23 cellular contexts compared by ENCODE assay signal in the genomic region with DNA sequence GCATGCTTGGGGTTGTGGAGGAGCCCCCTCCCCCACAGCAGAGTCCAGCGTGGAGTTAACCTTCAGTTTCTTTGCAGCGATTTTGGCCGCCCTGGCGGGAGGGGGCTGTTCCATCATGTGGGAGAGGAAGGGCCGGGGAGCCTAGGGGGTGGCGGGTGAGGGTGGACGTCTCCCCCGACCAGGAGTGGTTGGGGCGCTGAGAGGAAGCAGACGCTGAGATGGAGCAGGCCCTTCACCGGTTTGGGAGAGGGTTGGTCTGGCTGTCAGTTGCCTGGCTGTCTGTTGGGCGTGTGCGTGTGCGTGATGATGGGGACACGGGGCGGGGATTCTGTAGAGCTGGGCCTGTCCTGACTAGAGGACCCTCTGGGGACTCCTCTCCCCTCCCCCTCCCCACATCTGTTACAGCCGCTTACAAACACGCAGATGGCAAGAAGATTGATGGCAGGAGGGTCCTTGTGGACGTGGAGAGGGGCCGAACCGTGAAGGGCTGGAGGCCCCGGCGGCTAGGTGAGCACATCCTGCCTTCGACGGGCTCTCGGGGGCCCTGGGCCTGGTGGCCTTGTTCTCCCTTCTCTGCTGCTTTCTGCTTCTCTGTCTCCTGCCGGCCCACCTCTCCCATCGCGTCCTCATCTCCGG. TPM values are rescaled to one million over a fixed set of nuclear protein-coding genes. Genes with fewer than 3 reads are reported as not detected.
DNase-seq lines count a peak whose midpoint lies in the region; ATAC-seq, FAIRE-seq and TF ChIP-seq lines count a peak whose summit lies in the region.
"Had no signal": no experiment of that assay in that cellular context is flagged by ENCODE, and none has a peak within 500 bp of the region (broad histone marks: within the 10 kb centered on the region; RNA-seq: fewer than 3 reads in every experiment).

No MANE protein-coding gene starts in this region.

- no peak overlapping the region for H3K4me3 Mint-ChIP-seq in astrocyte (ENCODE audit: unreplicated experiment)
- H3K4me3 Mint-ChIP-seq: activated CD8-positive, alpha-beta T cell treated with anti-CD3 and anti-CD28 coated beads, Interleukin-2, amount 10 ng/mL, durations not matched to agents 7 days and 5 days; CD4-positive, CD25-positive, alpha-beta regulatory T cell; T-helper 1 cell treated with Interleukin-12 subunit alpha and Interleukin-12 subunit beta and Interleukin-4 antibody, amounts not matched to agents 30 μg/mL and 1 μg/mL, for 36 hours had no signal

- DNase-seq in DMS 273 (lab: John Stamatoyannopoulos, UW; ENCODE audit: unreplicated experiment) (peak; percentile 85), DMS 273 treated with DMSO at 0.1 percent for 48 hours (lab: John Stamatoyannopoulos, UW) (no peak), NCI-H1694 (lab: John Stamatoyannopoulos, UW) (peak; percentile 92), astrocyte (ENCODE audit: low read depth) (no peak), osteoblast (ENCODE audit: insufficient read length, low spot score, missing footprints) (peak; percentile 69), cerebellum (ENCODE audit: low spot score) (no peak)
- DNase-seq: 8988T; activated CD8-positive, alpha-beta T cell treated with anti-CD3 and anti-CD28 coated beads, Interleukin-2, amount 10 ng/mL, durations not matched to agents 7 days and 5 days; CD4-positive, CD25-positive, alpha-beta regulatory T cell; DND-41; effector CD8-positive, alpha-beta T cell; left ventricle myocardium inferior; MM.1S; NCI-H446; small intestine; stimulated activated CD4-positive, alpha-beta T cell treated with anti-CD3 and anti-CD28 coated beads, Interleukin-4, amount 100 ng/mL, for 24 hours had no signal

- no peak for FAIRE-seq in astrocyte (lab: Jason Lieb, UNC)
- FAIRE-seq: small intestine had no signal

- no peaks in the 10 kb centered on the region for H3K4me1 ChIP-seq in astrocyte (ENCODE audit: insufficient read depth, low read length)
- H3K4me1 ChIP-seq in osteoblast (ENCODE audit: insufficient read depth, low read length) = no peaks in the 10 kb centered on the region
- H3K4me1 ChIP-seq: left ventricle myocardium inferior had no signal

- TF ChIP-seq CTCF in astrocyte (IDR thresholded peaks at IDR 0.05; ENCODE audit: insufficient read depth, low read depth, low read length) = no peak
- no peak for TF ChIP-seq CTCF in osteoblast (IDR thresholded peaks at IDR 0.05; ENCODE audit: extremely low read depth, low read depth, low read length)

- H4K20me1 ChIP-seq in astrocyte (ENCODE audit: insufficient read depth, low read length) = peaks cover 84% of the 10 kb centered on the region
- H4K20me1 ChIP-seq in osteoblast (ENCODE audit: insufficient read depth, low read length) = peaks cover 52% of the 10 kb centered on the region

- H3K36me3 ChIP-seq in astrocyte (ENCODE audit: insufficient read depth, low read length) (peaks cover 34% of the 10 kb centered on the region), osteoblast (ENCODE audit: insufficient read depth, low read length) (peaks cover 80% of the 10 kb centered on the region)

- H3K36me3 Mint-ChIP-seq in astrocyte (ENCODE audit: low read depth, unreplicated experiment) = peaks cover 31% of the 10 kb centered on the region

- H3K27me3 ChIP-seq in astrocyte (ENCODE audit: insufficient read depth, low read length) = no peaks in the 10 kb centered on the region
- no peaks in the 10 kb centered on the region for H3K27me3 ChIP-seq in osteoblast (ENCODE audit: insufficient read depth, low read length)

- H3K79me2 ChIP-seq in astrocyte (ENCODE audit: insufficient read depth, low read length) (peaks cover 33% of the 10 kb centered on the region), osteoblast (ENCODE audit: insufficient read depth, low read length) (peaks cover 41% of the 10 kb centered on the region)

- H2AFZ ChIP-seq in astrocyte (ENCODE audit: low read depth, low read length) = no peak overlapping the region
- no peak overlapping the region for H2AFZ ChIP-seq in osteoblast (ENCODE audit: low read length)

- peak overlapping the region; percentile 81 for H3K27ac Mint-ChIP-seq in astrocyte (ENCODE audit: unreplicated experiment)
- H3K27ac Mint-ChIP-seq: activated CD8-positive, alpha-beta T cell treated with anti-CD3 and anti-CD28 coated beads, Interleukin-2, amount 10 ng/mL, durations not matched to agents 7 days and 5 days; T-helper 1 cell treated with Interleukin-12 subunit alpha and Interleukin-12 subunit beta and Interleukin-4 antibody, amounts not matched to agents 30 μg/mL and 1 μg/mL, for 36 hours had no signal

- no peak overlapping the region for H3K4me2 ChIP-seq in astrocyte (ENCODE audit: low read length)
- no peak overlapping the region for H3K4me2 ChIP-seq in osteoblast (ENCODE audit: insufficient read depth, low read length)

- no peak for ATAC-seq in GM18868 (IDR thresholded peaks at IDR 0.05; ENCODE audit: unreplicated experiment)
- ATAC-seq in GM21526 (IDR thresholded peaks at IDR 0.05; ENCODE audit: low FRiP score, unreplicated experiment) = no peak
- ATAC-seq: activated CD8-positive, alpha-beta T cell treated with anti-CD3 and anti-CD28 coated beads, Interleukin-2, amount 10 ng/mL, durations not matched to agents 7 days and 5 days had no signal

- H3K9me3 Mint-ChIP-seq in astrocyte (ENCODE audit: unreplicated experiment) = no peaks in the 10 kb centered on the region
- H3K9me3 Mint-ChIP-seq: CD4-positive, CD25-positive, alpha-beta regulatory T cell; IgD-negative memory B cell; T-helper 1 cell treated with Interleukin-12 subunit alpha and Interleukin-12 subunit beta and Interleukin-4 antibody, amounts not matched to agents 30 μg/mL and 1 μg/mL, for 36 hours had no signal

- H3K9ac ChIP-seq in astrocyte (ENCODE audit: low read length) = no peak overlapping the region

- no peaks in the 10 kb centered on the region for H3K27me3 Mint-ChIP-seq in astrocyte (ENCODE audit: low read depth, unreplicated experiment)
- H3K27me3 Mint-ChIP-seq: CD4-positive, CD25-positive, alpha-beta regulatory T cell; IgD-negative memory B cell had no signal

- H3K9me3 ChIP-seq in astrocyte (ENCODE audit: insufficient read depth, low read depth, low read length) = no peaks in the 10 kb centered on the region
- H3K9me3 ChIP-seq in osteoblast (ENCODE audit: low read depth, low read length) = no peaks in the 10 kb centered on the region
- H3K9me3 ChIP-seq: left ventricle myocardium inferior had no signal

- H3K4me3 ChIP-seq in astrocyte (ENCODE audit: insufficient read depth, low read depth, low read length) = no peak overlapping the region
- no peak overlapping the region for H3K4me3 ChIP-seq in osteoblast (ENCODE audit: insufficient read depth, low read length)
- H3K4me3 ChIP-seq: left ventricle myocardium inferior had no signal

- peaks cover 9% of the 10 kb centered on the region for H3K4me1 Mint-ChIP-seq in astrocyte (ENCODE audit: low read depth, unreplicated experiment)

- H3K27ac ChIP-seq in astrocyte (ENCODE audit: low read depth, low read length) (no peak overlapping the region), osteoblast (ENCODE audit: low read depth, low read length) (no peak overlapping the region)
- H3K27ac ChIP-seq: left ventricle myocardium inferior, VCaP had no signal

RNA-seq across cellular contexts. Expression of a gene that starts 9.8 kb away (rescaled TPM):
- total RNA-seq in astrocyte (8.9 and 9.7 TPM in 2 replicates), osteoblast (5.6 and 6.2 TPM in 2 replicates), cerebellum (12.9 TPM)

RNA-seq across cellular contexts. Expression of a gene that starts 14.6 kb away (rescaled TPM):
- total RNA-seq in astrocyte = 0.73 and 1.4 TPM in 2 replicates
- 0.36 TPM in 1 of 2 replicates, not detected in the other for total RNA-seq in osteoblast
- 1.5 TPM for total RNA-seq in cerebellum

RNA-seq across cellular contexts. Expression of a gene that starts 15.0 kb away (rescaled TPM):
- total RNA-seq in astrocyte = 9.2 and 11.7 TPM in 2 replicates
- total RNA-seq in osteoblast = 1.1 and 1.2 TPM in 2 replicates
- total RNA-seq in cerebellum = 32.6 TPM

RNA-seq across cellular contexts. Expression of a gene that starts 19.1 kb away (rescaled TPM):
- total RNA-seq in astrocyte = 173 and 177 TPM in 2 replicates
- total RNA-seq in osteoblast = 105 and 111 TPM in 2 replicates
- total RNA-seq in cerebellum = 234 TPM

RNA-seq across cellular contexts. Expression of a gene that starts 31.8 kb away (rescaled TPM):
- 0.05 TPM in 1 of 2 replicates, not detected in the other for total RNA-seq in astrocyte
- total RNA-seq in osteoblast = not detected in 2 replicates
- not detected for total RNA-seq in cerebellum
- total RNA-seq: activated CD8-positive, alpha-beta T cell treated with anti-CD3 and anti-CD28 coated beads, Interleukin-2, amount 10 ng/mL, durations not matched to agents 7 days and 5 days; CD4-positive, CD25-positive, alpha-beta regulatory T cell; H4; temporal lobe had no signal

Comparison
In these comparisons a context has a peak if more than half of its experiments do, and no peak if none do; other contexts are left out.
1. DNase-seq: peak in DMS 273 (single experiment), NCI-H1694 (single experiment) and osteoblast (single experiment); none in DMS 273 treated with DMSO at 0.1 percent for 48 hours (single experiment), astrocyte (single experiment) and cerebellum (single experiment).